Comparison of ENCODE assay signal across 24 cellular contexts in genomic region chr17:17034028-17034427, GRCh38.
"Had no signal": no experiment of that assay in that cellular context is flagged by ENCODE, and none has a peak within 500 bp of the region (broad histone marks: within the 10 kb centered on the region; RNA-seq: fewer than 3 reads in every experiment).

No MANE protein-coding gene starts in this region.

- H3K36me3 Mint-ChIP-seq: activated CD8-positive, alpha-beta memory T cell treated with anti-CD3 and anti-CD28 coated beads, Interleukin-2, amount 10 ng/mL, durations not matched to agents 7 days and 5 days; activated naive CD4-positive, alpha-beta T cell treated with anti-CD3 and anti-CD28 coated beads, Interleukin-2, amount 50 U/mL, for 24 hours had no signal

- H3K9me3 Mint-ChIP-seq: activated CD4-positive, alpha-beta T cell treated with anti-CD3 and anti-CD28 coated beads, Interleukin-2, amount 10 ng/mL, durations not matched to agents 24 days and 14 days; activated CD8-positive, alpha-beta T cell treated with anti-CD3 and anti-CD28 coated beads for 36 hours; activated naive CD4-positive, alpha-beta T cell treated with anti-CD3 and anti-CD28 coated beads, Interleukin-2, amount 50 U/mL, for 24 hours; activated T-helper 1 cell treated with anti-CD3 and anti-CD28 coated beads, Interleukin-12 subunit alpha, Interleukin-12 subunit beta, Interleukin-2, Interleukin-4 antibody, amounts not matched to agents 30 ng/mL and 10 ng/mL and 1 ng/mL, durations not matched to agents 14 hours and 24 hours and 36 hours; endodermal cell; nephron progenitor cell had no signal

- H3K4me3 Mint-ChIP-seq: activated CD4-positive, alpha-beta T cell treated with anti-CD3 and anti-CD28 coated beads, Interleukin-2, amount 10 ng/mL, durations not matched to agents 24 days and 14 days; activated CD8-positive, alpha-beta memory T cell treated with anti-CD3 and anti-CD28 coated beads, Interleukin-2, amount 10 ng/mL, durations not matched to agents 7 days and 5 days; activated CD8-positive, alpha-beta T cell treated with anti-CD3 and anti-CD28 coated beads for 36 hours; activated naive CD4-positive, alpha-beta T cell treated with anti-CD3 and anti-CD28 coated beads, Interleukin-2, amount 50 U/mL, for 24 hours; activated T-helper 1 cell treated with anti-CD3 and anti-CD28 coated beads, Interleukin-12 subunit alpha, Interleukin-12 subunit beta, Interleukin-2, Interleukin-4 antibody, amounts not matched to agents 30 ng/mL and 10 ng/mL and 1 ng/mL, durations not matched to agents 14 hours and 24 hours and 36 hours; endodermal cell; nephron progenitor cell had no signal

- H3K36me3 ChIP-seq: gastroesophageal sphincter, sigmoid colon, thyroid gland had no signal

- H3K4me3 ChIP-seq: gastroesophageal sphincter, sigmoid colon, thyroid gland had no signal

- H3K27ac Mint-ChIP-seq: activated CD4-positive, alpha-beta T cell treated with anti-CD3 and anti-CD28 coated beads, Interleukin-2, amount 10 ng/mL, durations not matched to agents 24 days and 14 days; activated CD8-positive, alpha-beta memory T cell treated with anti-CD3 and anti-CD28 coated beads, Interleukin-2, amount 10 ng/mL, durations not matched to agents 7 days and 5 days; activated CD8-positive, alpha-beta T cell treated with anti-CD3 and anti-CD28 coated beads for 36 hours; activated naive CD4-positive, alpha-beta T cell treated with anti-CD3 and anti-CD28 coated beads, Interleukin-2, amount 50 U/mL, for 24 hours; activated T-helper 1 cell treated with anti-CD3 and anti-CD28 coated beads, Interleukin-12 subunit alpha, Interleukin-12 subunit beta, Interleukin-2, Interleukin-4 antibody, amounts not matched to agents 30 ng/mL and 10 ng/mL and 1 ng/mL, durations not matched to agents 14 hours and 24 hours and 36 hours; endodermal cell; nephron progenitor cell had no signal

- H3K27me3 ChIP-seq: gastroesophageal sphincter, sigmoid colon, thyroid gland had no signal

- H3K27ac ChIP-seq: gastroesophageal sphincter, sigmoid colon, thyroid gland had no signal

- H3K27me3 Mint-ChIP-seq: activated CD4-positive, alpha-beta T cell treated with anti-CD3 and anti-CD28 coated beads, Interleukin-2, amount 10 ng/mL, durations not matched to agents 24 days and 14 days; activated CD8-positive, alpha-beta memory T cell treated with anti-CD3 and anti-CD28 coated beads, Interleukin-2, amount 10 ng/mL, durations not matched to agents 7 days and 5 days; activated CD8-positive, alpha-beta T cell treated with anti-CD3 and anti-CD28 coated beads for 36 hours; activated naive CD4-positive, alpha-beta T cell treated with anti-CD3 and anti-CD28 coated beads, Interleukin-2, amount 50 U/mL, for 24 hours had no signal

- H3K9me3 ChIP-seq: gastroesophageal sphincter, sigmoid colon, thyroid gland had no signal

- DNase-seq: activated CD4-positive, alpha-beta T cell treated with anti-CD3 and anti-CD28 coated beads, Interleukin-2, amount 10 ng/mL, durations not matched to agents 24 days and 14 days; activated CD8-positive, alpha-beta memory T cell treated with anti-CD3 and anti-CD28 coated beads, Interleukin-2, amount 10 ng/mL, durations not matched to agents 7 days and 5 days; activated CD8-positive, alpha-beta T cell treated with anti-CD3 and anti-CD28 coated beads for 36 hours; activated gamma-delta T cell treated with Interleukin-2 at 50 U/mL for 16 hours; activated T-cell treated with anti-CD3 and anti-CD28 coated beads for 4 hours; anterior cingulate cortex; central memory CD4-positive, alpha-beta T cell; head of caudate nucleus; islet precursor cell; left cardiac atrium; midbrain; nephron progenitor cell; sigmoid colon; stimulated activated CD4-positive, alpha-beta T cell treated with anti-CD3 and anti-CD28 coated beads, Interleukin-4, amount 100 ng/mL, for 4 hours; stimulated activated naive CD8-positive, alpha-beta T cell treated with anti-CD3 and anti-CD28 coated beads, Interleukin-15, Interleukin-2, amounts not matched to agents 100 U/mL and 50 U/mL, for 24 hours; SW 1271; T-helper 2 cell; thyroid gland had no signal

- FAIRE-seq: colon, urothelium cell line had no signal

- H3K4me1 Mint-ChIP-seq: activated CD4-positive, alpha-beta T cell treated with anti-CD3 and anti-CD28 coated beads, Interleukin-2, amount 10 ng/mL, durations not matched to agents 24 days and 14 days; activated CD8-positive, alpha-beta memory T cell treated with anti-CD3 and anti-CD28 coated beads, Interleukin-2, amount 10 ng/mL, durations not matched to agents 7 days and 5 days; activated naive CD4-positive, alpha-beta T cell treated with anti-CD3 and anti-CD28 coated beads, Interleukin-2, amount 50 U/mL, for 24 hours had no signal
